1 cellular context compared by ENCODE assay signal in the genomic region with DNA sequence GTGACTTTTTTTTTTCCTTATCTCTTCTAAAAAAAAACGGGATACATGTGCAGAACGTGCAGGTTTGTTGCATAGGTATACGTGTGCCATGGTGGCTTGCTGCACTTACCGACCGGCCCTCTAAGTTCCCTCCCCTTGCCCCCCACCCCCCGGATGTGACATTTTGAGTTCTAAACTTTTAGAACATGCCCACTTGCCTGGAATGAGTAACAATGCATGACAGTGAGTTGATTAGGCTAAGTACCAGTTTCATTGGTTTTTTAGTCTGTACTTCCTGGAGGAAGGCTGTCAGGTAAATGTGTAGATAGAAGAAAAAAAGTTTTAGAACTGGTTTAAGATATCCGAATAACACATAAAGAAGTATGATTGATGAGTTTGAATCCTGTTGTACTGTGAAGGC.
TF ChIP-seq lines count a peak whose summit lies in the region.

No MANE protein-coding gene starts in this region.

TF ChIP-seq in HEK293, 187 proteins besides CTCF, POLR2A, EP300 and RAD21 (continued from another document):
- TF ChIP-seq, protein P1, sequence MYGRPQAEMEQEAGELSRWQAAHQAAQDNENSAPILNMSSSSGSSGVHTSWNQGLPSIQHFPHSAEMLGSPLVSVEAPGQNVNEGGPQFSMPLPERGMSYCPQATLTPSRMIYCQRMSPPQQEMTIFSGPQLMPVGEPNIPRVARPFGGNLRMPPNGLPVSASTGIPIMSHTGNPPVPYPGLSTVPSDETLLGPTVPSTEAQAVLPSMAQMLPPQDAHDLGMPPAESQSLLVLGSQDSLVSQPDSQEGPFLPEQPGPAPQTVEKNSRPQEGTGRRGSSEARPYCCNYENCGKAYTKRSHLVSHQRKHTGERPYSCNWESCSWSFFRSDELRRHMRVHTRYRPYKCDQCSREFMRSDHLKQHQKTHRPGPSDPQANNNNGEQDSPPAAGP (tag by site-specific recombination; IDR thresholded peaks at IDR 0.05) = no peak
- no peak for TF ChIP-seq ZNF654 (tag by site-specific recombination; IDR thresholded peaks at IDR 0.05; ENCODE audit: low read depth)
- no peak for TF ChIP-seq ZNF426 (tag by site-specific recombination; IDR thresholded peaks at IDR 0.05)
- TF ChIP-seq, protein P2, sequence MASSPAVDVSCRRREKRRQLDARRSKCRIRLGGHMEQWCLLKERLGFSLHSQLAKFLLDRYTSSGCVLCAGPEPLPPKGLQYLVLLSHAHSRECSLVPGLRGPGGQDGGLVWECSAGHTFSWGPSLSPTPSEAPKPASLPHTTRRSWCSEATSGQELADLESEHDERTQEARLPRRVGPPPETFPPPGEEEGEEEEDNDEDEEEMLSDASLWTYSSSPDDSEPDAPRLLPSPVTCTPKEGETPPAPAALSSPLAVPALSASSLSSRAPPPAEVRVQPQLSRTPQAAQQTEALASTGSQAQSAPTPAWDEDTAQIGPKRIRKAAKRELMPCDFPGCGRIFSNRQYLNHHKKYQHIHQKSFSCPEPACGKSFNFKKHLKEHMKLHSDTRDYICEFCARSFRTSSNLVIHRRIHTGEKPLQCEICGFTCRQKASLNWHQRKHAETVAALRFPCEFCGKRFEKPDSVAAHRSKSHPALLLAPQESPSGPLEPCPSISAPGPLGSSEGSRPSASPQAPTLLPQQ (tag by site-specific recombination; IDR thresholded peaks at IDR 0.05) = no peak
- TF ChIP-seq, protein P3, sequence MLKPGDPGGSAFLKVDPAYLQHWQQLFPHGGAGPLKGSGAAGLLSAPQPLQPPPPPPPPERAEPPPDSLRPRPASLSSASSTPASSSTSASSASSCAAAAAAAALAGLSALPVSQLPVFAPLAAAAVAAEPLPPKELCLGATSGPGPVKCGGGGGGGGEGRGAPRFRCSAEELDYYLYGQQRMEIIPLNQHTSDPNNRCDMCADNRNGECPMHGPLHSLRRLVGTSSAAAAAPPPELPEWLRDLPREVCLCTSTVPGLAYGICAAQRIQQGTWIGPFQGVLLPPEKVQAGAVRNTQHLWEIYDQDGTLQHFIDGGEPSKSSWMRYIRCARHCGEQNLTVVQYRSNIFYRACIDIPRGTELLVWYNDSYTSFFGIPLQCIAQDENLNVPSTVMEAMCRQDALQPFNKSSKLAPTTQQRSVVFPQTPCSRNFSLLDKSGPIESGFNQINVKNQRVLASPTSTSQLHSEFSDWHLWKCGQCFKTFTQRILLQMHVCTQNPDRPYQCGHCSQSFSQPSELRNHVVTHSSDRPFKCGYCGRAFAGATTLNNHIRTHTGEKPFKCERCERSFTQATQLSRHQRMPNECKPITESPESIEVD (tag by site-specific recombination; IDR thresholded peaks at IDR 0.05) = no peak
- TF ChIP-seq, protein P4, sequence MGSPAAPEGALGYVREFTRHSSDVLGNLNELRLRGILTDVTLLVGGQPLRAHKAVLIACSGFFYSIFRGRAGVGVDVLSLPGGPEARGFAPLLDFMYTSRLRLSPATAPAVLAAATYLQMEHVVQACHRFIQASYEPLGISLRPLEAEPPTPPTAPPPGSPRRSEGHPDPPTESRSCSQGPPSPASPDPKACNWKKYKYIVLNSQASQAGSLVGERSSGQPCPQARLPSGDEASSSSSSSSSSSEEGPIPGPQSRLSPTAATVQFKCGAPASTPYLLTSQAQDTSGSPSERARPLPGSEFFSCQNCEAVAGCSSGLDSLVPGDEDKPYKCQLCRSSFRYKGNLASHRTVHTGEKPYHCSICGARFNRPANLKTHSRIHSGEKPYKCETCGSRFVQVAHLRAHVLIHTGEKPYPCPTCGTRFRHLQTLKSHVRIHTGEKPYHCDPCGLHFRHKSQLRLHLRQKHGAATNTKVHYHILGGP (tag by site-specific recombination; IDR thresholded peaks at IDR 0.05) = no peak
- TF ChIP-seq ZNF521 (tag by site-specific recombination; IDR thresholded peaks at IDR 0.05) = no peak
- no peak for TF ChIP-seq ZNF660 (tag by site-specific recombination; IDR thresholded peaks at IDR 0.05)
- no peak for TF ChIP-seq ZNF184 (tag by site-specific recombination; IDR thresholded peaks at IDR 0.05)
- TF ChIP-seq GLIS2 (tag by site-specific recombination; IDR thresholded peaks at IDR 0.05) = no peak
- TF ChIP-seq ZBTB7A (tag by site-specific recombination; IDR thresholded peaks at IDR 0.05; ENCODE audit: low read depth) = no peak
- no peak for TF ChIP-seq ZNF629 (tag by site-specific recombination; IDR thresholded peaks at IDR 0.05)
- TF ChIP-seq ZNF394 (tag by site-specific recombination; IDR thresholded peaks at IDR 0.05; ENCODE audit: borderline replicate concordance) = no peak
- TF ChIP-seq ZNF600 (tag by site-specific recombination; IDR thresholded peaks at IDR 0.05) = no peak; the same call in 1 of the 2 replicates
- no peak for TF ChIP-seq REPIN1 (tag by site-specific recombination; IDR thresholded peaks at IDR 0.05; ENCODE audit: low read depth)
- TF ChIP-seq, protein P5, sequence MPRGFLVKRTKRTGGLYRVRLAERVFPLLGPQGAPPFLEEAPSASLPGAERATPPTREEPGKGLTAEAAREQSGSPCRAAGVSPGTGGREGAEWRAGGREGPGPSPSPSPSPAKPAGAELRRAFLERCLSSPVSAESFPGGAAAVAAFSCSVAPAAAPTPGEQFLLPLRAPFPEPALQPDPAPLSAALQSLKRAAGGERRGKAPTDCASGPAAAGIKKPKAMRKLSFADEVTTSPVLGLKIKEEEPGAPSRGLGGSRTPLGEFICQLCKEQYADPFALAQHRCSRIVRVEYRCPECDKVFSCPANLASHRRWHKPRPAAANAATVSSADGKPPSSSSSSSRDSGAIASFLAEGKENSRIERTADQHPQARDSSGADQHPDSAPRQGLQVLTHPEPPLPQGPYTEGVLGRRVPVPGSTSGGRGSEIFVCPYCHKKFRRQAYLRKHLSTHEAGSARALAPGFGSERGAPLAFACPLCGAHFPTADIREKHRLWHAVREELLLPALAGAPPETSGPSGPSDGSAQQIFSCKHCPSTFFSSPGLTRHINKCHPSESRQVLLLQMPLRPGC (tag by site-specific recombination; IDR thresholded peaks at IDR 0.05) = no peak
- no peak for TF ChIP-seq ZNF776 (tag by site-specific recombination; IDR thresholded peaks at IDR 0.05; ENCODE audit: borderline replicate concordance)
- peak; percentile 58 for TF ChIP-seq ZBTB17 (tag by site-specific recombination; IDR thresholded peaks at IDR 0.05)
- no peak for TF ChIP-seq MYNN (tag by site-specific recombination; IDR thresholded peaks at IDR 0.05; ENCODE audit: borderline replicate concordance)
- peak; percentile 44 for TF ChIP-seq SP2 (tag by site-specific recombination; IDR thresholded peaks at IDR 0.05)
- 0 out of 2 replicates have a peak, but pooled peaks have one; percentile 9 for TF ChIP-seq ZEB2 (tag by site-specific recombination; IDR thresholded peaks at IDR 0.05)
- TF ChIP-seq, protein P6, sequence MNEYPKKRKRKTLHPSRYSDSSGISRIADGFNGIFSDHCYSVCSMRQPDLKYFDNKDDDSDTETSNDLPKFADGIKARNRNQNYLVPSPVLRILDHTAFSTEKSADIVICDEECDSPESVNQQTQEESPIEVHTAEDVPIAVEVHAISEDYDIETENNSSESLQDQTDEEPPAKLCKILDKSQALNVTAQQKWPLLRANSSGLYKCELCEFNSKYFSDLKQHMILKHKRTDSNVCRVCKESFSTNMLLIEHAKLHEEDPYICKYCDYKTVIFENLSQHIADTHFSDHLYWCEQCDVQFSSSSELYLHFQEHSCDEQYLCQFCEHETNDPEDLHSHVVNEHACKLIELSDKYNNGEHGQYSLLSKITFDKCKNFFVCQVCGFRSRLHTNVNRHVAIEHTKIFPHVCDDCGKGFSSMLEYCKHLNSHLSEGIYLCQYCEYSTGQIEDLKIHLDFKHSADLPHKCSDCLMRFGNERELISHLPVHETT (tag by site-specific recombination; IDR thresholded peaks at IDR 0.05) = no peak
- TF ChIP-seq, protein P7, sequence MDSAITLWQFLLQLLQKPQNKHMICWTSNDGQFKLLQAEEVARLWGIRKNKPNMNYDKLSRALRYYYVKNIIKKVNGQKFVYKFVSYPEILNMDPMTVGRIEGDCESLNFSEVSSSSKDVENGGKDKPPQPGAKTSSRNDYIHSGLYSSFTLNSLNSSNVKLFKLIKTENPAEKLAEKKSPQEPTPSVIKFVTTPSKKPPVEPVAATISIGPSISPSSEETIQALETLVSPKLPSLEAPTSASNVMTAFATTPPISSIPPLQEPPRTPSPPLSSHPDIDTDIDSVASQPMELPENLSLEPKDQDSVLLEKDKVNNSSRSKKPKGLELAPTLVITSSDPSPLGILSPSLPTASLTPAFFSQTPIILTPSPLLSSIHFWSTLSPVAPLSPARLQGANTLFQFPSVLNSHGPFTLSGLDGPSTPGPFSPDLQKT (IDR thresholded peaks at IDR 0.05; ENCODE audit: borderline replicate concordance, low read depth, low read length) = no peak
- no peak for TF ChIP-seq ZNF23 (tag by site-specific recombination; IDR thresholded peaks at IDR 0.05; ENCODE audit: borderline replicate concordance)
- TF ChIP-seq ZNF747 (tag by site-specific recombination; IDR thresholded peaks at IDR 0.05) = no peak
- no peak for TF ChIP-seq ZNF571 (tag by site-specific recombination; IDR thresholded peaks at IDR 0.05)
- peak; percentile 39 for TF ChIP-seq SP3 (tag by site-specific recombination; IDR thresholded peaks at IDR 0.05)
- no peak for TF ChIP-seq BCL11A (tag by site-specific recombination; IDR thresholded peaks at IDR 0.05; ENCODE audit: low read depth)
- no peak for TF ChIP-seq ZNF48 (tag by site-specific recombination; IDR thresholded peaks at IDR 0.05)
- TF ChIP-seq ZNF175 (tag by site-specific recombination; IDR thresholded peaks at IDR 0.05) = no peak
- TF ChIP-seq, protein P8, sequence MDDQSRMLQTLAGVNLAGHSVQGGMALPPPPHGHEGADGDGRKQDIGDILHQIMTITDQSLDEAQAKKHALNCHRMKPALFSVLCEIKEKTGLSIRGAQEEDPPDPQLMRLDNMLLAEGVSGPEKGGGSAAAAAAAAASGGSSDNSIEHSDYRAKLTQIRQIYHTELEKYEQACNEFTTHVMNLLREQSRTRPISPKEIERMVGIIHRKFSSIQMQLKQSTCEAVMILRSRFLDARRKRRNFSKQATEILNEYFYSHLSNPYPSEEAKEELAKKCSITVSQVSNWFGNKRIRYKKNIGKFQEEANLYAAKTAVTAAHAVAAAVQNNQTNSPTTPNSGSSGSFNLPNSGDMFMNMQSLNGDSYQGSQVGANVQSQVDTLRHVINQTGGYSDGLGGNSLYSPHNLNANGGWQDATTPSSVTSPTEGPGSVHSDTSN (CRISPR knock-in tag; IDR thresholded peaks at IDR 0.05) = no peak
- no peak for TF ChIP-seq ZNF366 (tag by site-specific recombination; conservative IDR thresholded peaks at IDR 0.05)
- TF ChIP-seq ZNF214 (tag by site-specific recombination; IDR thresholded peaks at IDR 0.05; ENCODE audit: borderline replicate concordance) = no peak
- no peak for TF ChIP-seq ZNF266 (tag by site-specific recombination; IDR thresholded peaks at IDR 0.05; ENCODE audit: low read depth)
- TF ChIP-seq, protein P9, sequence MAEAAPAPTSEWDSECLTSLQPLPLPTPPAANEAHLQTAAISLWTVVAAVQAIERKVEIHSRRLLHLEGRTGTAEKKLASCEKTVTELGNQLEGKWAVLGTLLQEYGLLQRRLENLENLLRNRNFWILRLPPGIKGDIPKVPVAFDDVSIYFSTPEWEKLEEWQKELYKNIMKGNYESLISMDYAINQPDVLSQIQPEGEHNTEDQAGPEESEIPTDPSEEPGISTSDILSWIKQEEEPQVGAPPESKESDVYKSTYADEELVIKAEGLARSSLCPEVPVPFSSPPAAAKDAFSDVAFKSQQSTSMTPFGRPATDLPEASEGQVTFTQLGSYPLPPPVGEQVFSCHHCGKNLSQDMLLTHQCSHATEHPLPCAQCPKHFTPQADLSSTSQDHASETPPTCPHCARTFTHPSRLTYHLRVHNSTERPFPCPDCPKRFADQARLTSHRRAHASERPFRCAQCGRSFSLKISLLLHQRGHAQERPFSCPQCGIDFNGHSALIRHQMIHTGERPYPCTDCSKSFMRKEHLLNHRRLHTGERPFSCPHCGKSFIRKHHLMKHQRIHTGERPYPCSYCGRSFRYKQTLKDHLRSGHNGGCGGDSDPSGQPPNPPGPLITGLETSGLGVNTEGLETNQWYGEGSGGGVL (tag by site-specific recombination; IDR thresholded peaks at IDR 0.05) = 0 out of 2 replicates have a peak, but pooled peaks have one; percentile 8
- TF ChIP-seq, protein P10, sequence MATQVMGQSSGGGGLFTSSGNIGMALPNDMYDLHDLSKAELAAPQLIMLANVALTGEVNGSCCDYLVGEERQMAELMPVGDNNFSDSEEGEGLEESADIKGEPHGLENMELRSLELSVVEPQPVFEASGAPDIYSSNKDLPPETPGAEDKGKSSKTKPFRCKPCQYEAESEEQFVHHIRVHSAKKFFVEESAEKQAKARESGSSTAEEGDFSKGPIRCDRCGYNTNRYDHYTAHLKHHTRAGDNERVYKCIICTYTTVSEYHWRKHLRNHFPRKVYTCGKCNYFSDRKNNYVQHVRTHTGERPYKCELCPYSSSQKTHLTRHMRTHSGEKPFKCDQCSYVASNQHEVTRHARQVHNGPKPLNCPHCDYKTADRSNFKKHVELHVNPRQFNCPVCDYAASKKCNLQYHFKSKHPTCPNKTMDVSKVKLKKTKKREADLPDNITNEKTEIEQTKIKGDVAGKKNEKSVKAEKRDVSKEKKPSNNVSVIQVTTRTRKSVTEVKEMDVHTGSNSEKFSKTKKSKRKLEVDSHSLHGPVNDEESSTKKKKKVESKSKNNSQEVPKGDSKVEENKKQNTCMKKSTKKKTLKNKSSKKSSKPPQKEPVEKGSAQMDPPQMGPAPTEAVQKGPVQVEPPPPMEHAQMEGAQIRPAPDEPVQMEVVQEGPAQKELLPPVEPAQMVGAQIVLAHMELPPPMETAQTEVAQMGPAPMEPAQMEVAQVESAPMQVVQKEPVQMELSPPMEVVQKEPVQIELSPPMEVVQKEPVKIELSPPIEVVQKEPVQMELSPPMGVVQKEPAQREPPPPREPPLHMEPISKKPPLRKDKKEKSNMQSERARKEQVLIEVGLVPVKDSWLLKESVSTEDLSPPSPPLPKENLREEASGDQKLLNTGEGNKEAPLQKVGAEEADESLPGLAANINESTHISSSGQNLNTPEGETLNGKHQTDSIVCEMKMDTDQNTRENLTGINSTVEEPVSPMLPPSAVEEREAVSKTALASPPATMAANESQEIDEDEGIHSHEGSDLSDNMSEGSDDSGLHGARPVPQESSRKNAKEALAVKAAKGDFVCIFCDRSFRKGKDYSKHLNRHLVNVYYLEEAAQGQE (tag by site-specific recombination; IDR thresholded peaks at IDR 0.05) = no peak
- no peak for TF ChIP-seq YY1 (tag by site-specific recombination; IDR thresholded peaks at IDR 0.05)
